8 cellular contexts compared by ENCODE assay signal in the genomic region with DNA sequence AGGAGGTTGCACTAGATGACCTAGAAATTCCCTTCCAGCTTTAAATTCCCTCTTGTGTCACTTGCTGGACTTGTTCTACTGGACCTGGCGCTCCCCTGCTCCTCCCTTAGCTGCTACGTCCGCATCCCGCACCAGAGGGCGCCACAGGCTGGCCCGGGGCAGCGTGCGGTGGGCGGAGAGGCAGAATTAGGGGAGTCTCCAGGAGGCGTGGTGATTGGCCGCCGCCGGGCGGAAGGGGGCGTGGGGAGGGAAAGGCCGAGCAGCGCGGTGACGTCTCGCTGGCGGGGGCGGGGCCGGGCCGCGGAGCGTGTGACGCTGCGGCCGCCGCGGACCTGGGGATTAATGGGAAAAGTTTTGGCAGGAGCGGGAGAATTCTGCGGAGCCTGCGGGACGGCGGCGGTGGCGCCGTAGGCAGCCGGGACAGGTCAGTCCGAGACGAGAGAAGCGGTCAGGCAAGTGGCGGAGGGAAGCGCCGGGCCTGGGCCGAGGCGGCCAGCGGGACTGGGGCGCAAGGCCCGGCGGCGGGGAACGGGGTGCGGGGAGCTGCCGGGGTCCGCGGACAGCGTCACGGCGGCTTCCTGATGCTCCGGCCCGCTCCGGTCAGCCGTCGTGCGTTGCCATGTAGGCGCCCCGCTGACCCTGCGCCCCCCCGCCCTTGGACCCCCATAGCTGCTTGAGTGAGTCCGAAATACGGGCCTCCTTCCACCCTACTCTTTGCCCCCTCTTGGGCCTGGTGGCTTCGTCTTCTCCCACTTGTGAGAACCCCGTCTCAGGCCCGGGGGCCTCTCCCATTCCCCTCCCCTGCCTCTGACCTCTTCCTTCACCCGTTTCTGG. TPM values are rescaled to one million over a fixed set of nuclear protein-coding genes. Genes with fewer than 3 reads are reported as not detected.
DNase-seq lines count a peak whose midpoint lies in the region; ATAC-seq and TF ChIP-seq lines count a peak whose summit lies in the region.

A gene (plus strand): TSS at position 301 of the 834 bp plus-strand sequence. CDS start 68,530 bp downstream, outside the sequence.

- ATAC-seq in HG02763 (IDR thresholded peaks at IDR 0.05; ENCODE audit: unreplicated experiment), result peak; percentile 95
- ATAC-seq in activated naive CD8-positive, alpha-beta T cell treated with anti-CD3 and anti-CD28 coated beads, Interleukin-2, amount 50 U/mL, for 24 hours, result peak; percentile 98
- peak; percentile 99 for ATAC-seq in upper lobe of right lung

- H3K4me3 Mint-ChIP-seq in activated naive CD8-positive, alpha-beta T cell treated with anti-CD3 and anti-CD28 coated beads, Interleukin-2, amount 50 U/mL, for 24 hours, result peak within 1 kb of the TSS; percentile 96

- no peaks in the 10 kb centered on the region for H3K36me3 ChIP-seq in upper lobe of right lung

- no peaks in the 10 kb centered on the region for H3K27me3 Mint-ChIP-seq in activated naive CD8-positive, alpha-beta T cell treated with anti-CD3 and anti-CD28 coated beads, Interleukin-2, amount 50 U/mL, for 24 hours

- H3K36me3 Mint-ChIP-seq in activated naive CD8-positive, alpha-beta T cell treated with anti-CD3 and anti-CD28 coated beads, Interleukin-2, amount 50 U/mL, for 24 hours (ENCODE audit: low read depth), result peaks cover 15% of the 10 kb centered on the region

- peaks cover 18% of the 10 kb centered on the region for H3K4me1 ChIP-seq in upper lobe of right lung

- H3K4me3 ChIP-seq in upper lobe of right lung, result peak within 1 kb of the TSS; percentile 88

- peaks cover 47% of the 10 kb centered on the region for H3K4me1 Mint-ChIP-seq in activated naive CD8-positive, alpha-beta T cell treated with anti-CD3 and anti-CD28 coated beads, Interleukin-2, amount 50 U/mL, for 24 hours

- no peaks in the 10 kb centered on the region for H3K9me3 ChIP-seq in upper lobe of right lung

- H3K9me3 Mint-ChIP-seq in activated naive CD8-positive, alpha-beta T cell treated with anti-CD3 and anti-CD28 coated beads, Interleukin-2, amount 50 U/mL, for 24 hours, result no peaks in the 10 kb centered on the region

- peak within 1 kb of the TSS; percentile 93 for H3K27ac Mint-ChIP-seq in activated naive CD8-positive, alpha-beta T cell treated with anti-CD3 and anti-CD28 coated beads, Interleukin-2, amount 50 U/mL, for 24 hours

- intact Hi-C loops in cardiac septum (cut with DNase I) (loop anchor here (1.0 to 5.0 kb wide), 3 partner anchors 73 to 125 kb away; a partner anchor contains a TSS), posterior cingulate gyrus (cut with DNase I) (loop anchor here (1.0 kb wide), 3 partner anchors 73 to 126 kb away; a partner anchor contains a TSS), upper lobe of right lung (cut with DNase I) (loop anchor here (5.0 kb wide), 1 partner anchor 105 kb away; no protein-coding TSS in a partner anchor)

- TF ChIP-seq CTCF in GM12874 (IDR thresholded peaks at IDR 0.05; ENCODE audit: insufficient read depth, low read depth, low read length) (peak; percentile 93), upper lobe of right lung (IDR thresholded peaks at IDR 0.05) (peak; percentile 94)

- H3K27ac ChIP-seq in upper lobe of right lung, result peak within 1 kb of the TSS; percentile 87

- H3K27me3 ChIP-seq in upper lobe of right lung, result no peaks in the 10 kb centered on the region

- DNase-seq in NCI-H1417 (lab: John Stamatoyannopoulos, UW) (peak; percentile 93 to 96 (median 95)), SW 1271 (lab: John Stamatoyannopoulos, UW) (peak; percentile 68 to 95), cardiac septum (ENCODE audit: low spot score) (peak; percentile 100), posterior cingulate gyrus (peak; percentile 97 to 100 (median 99)), upper lobe of right lung (peak; percentile 99)
- peak; percentile 99 for DNase-seq in activated naive CD8-positive, alpha-beta T cell treated with anti-CD3 and anti-CD28 coated beads, Interleukin-2, amount 50 U/mL, for 24 hours

RNA-seq across cellular contexts. Expression of the gene that starts here (rescaled TPM):
- total RNA-seq in cardiac septum (19.0 TPM), upper lobe of right lung (31.6 TPM)

Comparison
In these comparisons a context has a peak if more than half of its experiments do, and no peak if none do; other contexts are left out.
1. Peak in every context shown above with its lines: DNase-seq, ATAC-seq, H3K4me3 ChIP-seq and H3K27ac ChIP-seq.